ENCODE assay signal across 22 cellular contexts in the genomic region with DNA sequence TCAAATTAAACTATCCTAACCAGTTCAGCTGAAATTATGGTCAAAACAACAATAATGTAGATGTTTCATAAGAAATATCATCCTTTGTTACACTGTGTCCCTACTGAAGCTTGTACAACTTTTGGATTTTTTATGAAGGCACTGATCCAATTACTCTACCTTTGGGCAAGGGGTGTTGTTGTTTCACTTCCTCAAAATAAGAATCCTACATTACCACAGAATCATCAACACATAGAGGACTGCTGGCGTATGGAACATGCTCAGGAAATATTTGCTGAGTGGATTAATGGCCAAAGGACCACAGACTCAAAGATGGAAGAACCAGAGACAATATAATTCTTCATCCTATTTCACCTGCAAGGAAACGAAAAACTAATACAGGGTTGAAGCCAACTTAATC.
"Had no signal": no experiment of that assay in that cellular context is flagged by ENCODE, and none has a peak within 500 bp of the region (broad histone marks: within the 10 kb centered on the region; RNA-seq: fewer than 3 reads in every experiment).

No MANE protein-coding gene starts in this region.

- H3K79me2 ChIP-seq: hepatocyte had no signal

- H2AFZ ChIP-seq: hepatocyte had no signal

- H3K4me1 ChIP-seq: foreskin keratinocyte, right lobe of liver, tibial nerve had no signal

- ATAC-seq: activated CD8-positive, alpha-beta T cell treated with anti-CD3 and anti-CD28 coated beads, Interleukin-2, amount 10 ng/mL, durations not matched to agents 7 days and 5 days; foreskin keratinocyte; left lung; naive thymus-derived CD4-positive, alpha-beta T cell; right lobe of liver; stimulated activated naive CD8-positive, alpha-beta T cell treated with anti-CD3 and anti-CD28 coated beads, Interleukin-15, amount 100 ng/mL, for 72 hours had no signal

- H3K36me3 ChIP-seq: left lung, right lobe of liver, tibial nerve, WERI-Rb-1 had no signal

- H3K4me3 ChIP-seq: hepatocyte, left lung, lung, right lobe of liver, skin epidermis, tibial nerve had no signal

- H3K27ac ChIP-seq: foreskin keratinocyte, hepatocyte, left lung, right lobe of liver, skin epidermis, tibial nerve, WERI-Rb-1 had no signal

- DNase-seq: activated CD4-positive, alpha-beta T cell treated with anti-CD3 and anti-CD28 coated beads for 1 hour; activated CD4-positive, alpha-beta T cell treated with anti-CD3 and anti-CD28 coated beads, Interleukin-2, amount 50 U/mL, for 1 hour; activated CD8-positive, alpha-beta T cell treated with anti-CD3 and anti-CD28 coated beads, Interleukin-2, amount 10 ng/mL, durations not matched to agents 7 days and 5 days; activated gamma-delta T cell treated with Interleukin-2 at 50 U/mL for 16 hours; activated T-cell treated with anti-CD3 and anti-CD28 coated beads, Interleukin-2, amount 50 U/mL, for 1 hour; aorta; effector CD8-positive, alpha-beta T cell; erythroblast; foreskin keratinocyte; glutamatergic neuron; immature natural killer cell; left lung; naive thymus-derived CD4-positive, alpha-beta T cell; occipital lobe; right lobe of liver; stimulated activated CD4-positive, alpha-beta T cell treated with anti-CD3 and anti-CD28 coated beads, Interleukin-1b, Interleukin-23, amount 100 ng/mL, for 48 hours; stimulated activated naive CD8-positive, alpha-beta T cell treated with anti-CD3 and anti-CD28 coated beads, Interleukin-15, amount 100 ng/mL, for 72 hours; WERI-Rb-1 had no signal

- H3K4me2 ChIP-seq: hepatocyte had no signal

- H3K9me3 ChIP-seq: right lobe of liver had no signal
